In genomic region chr1:228259951-228260350, GRCh38 we compare ENCODE assay signal across 24 cellular contexts. TPM values are rescaled to one million over a fixed set of nuclear protein-coding genes. Genes with fewer than 3 reads are reported as not detected.
DNase-seq lines count a peak whose midpoint lies in the region; ATAC-seq and TF ChIP-seq lines count a peak whose summit lies in the region.
"Had no signal": no experiment of that assay in that cellular context is flagged by ENCODE, and none has a peak within 500 bp of the region (broad histone marks: within the 10 kb centered on the region; RNA-seq: fewer than 3 reads in every experiment).

No MANE protein-coding gene starts in this region.

- no peaks in the 10 kb centered on the region for H3K4me1 ChIP-seq in H9 (ENCODE audit: insufficient read depth, low read length)
- no peaks in the 10 kb centered on the region for H3K4me1 ChIP-seq in foreskin keratinocyte
- H3K4me1 ChIP-seq in MM.1S (ENCODE audit: low read length) = no peaks in the 10 kb centered on the region
- H3K4me1 ChIP-seq: transverse colon had no signal

- peaks cover 13 to 16% of the 10 kb centered on the region in 2 experiments; a peak in 4 of 5 replicates for H3K9me3 Mint-ChIP-seq in H9
- H3K9me3 Mint-ChIP-seq: stimulated activated naive CD8-positive, alpha-beta T cell treated with anti-CD3 and anti-CD28 coated beads, Interleukin-15, Interleukin-2, amounts not matched to agents 100 ng/mL and 50 ng/mL, for 24 hours had no signal

- no peak overlapping the region for H3K14ac ChIP-seq in H9 (ENCODE audit: insufficient read depth, low read length)

- H3K79me1 ChIP-seq in H9 (ENCODE audit: insufficient read depth, low read depth, low read length, poor library complexity, severe bottlenecking) = no peaks in the 10 kb centered on the region

- ATAC-seq in foreskin keratinocyte (no peak), HG03520 (IDR thresholded peaks at IDR 0.05; ENCODE audit: unreplicated experiment) (no peak)
- ATAC-seq: naive thymus-derived CD8-positive, alpha-beta T cell had no signal

- H2AFZ ChIP-seq in H9 (ENCODE audit: low read length) = no peak overlapping the region
- no peak overlapping the region for H2AFZ ChIP-seq in MM.1S (ENCODE audit: low read length)

- H2AK5ac ChIP-seq in H9 (ENCODE audit: insufficient read length, low read length) = no peak overlapping the region

- H3T11ph ChIP-seq in H9 (ENCODE audit: low read length) = no peak overlapping the region

- H3K4ac ChIP-seq in H9 (ENCODE audit: low read depth, low read length) = no peak overlapping the region

- H4K20me1 ChIP-seq in H9 (ENCODE audit: control insufficient read depth, insufficient read depth, insufficient read length) (no peaks in the 10 kb centered on the region), MM.1S (ENCODE audit: insufficient read depth, low read length) (no peaks in the 10 kb centered on the region)

- no peaks in the 10 kb centered on the region for H3K36me3 ChIP-seq in MM.1S (replicated peaks; ENCODE audit: insufficient read depth, low read length)
- H3K36me3 ChIP-seq: transverse colon had no signal

- TF ChIP-seq CTCF in AG09309 (IDR thresholded peaks at IDR 0.05; ENCODE audit: control insufficient read depth, insufficient read depth, low read depth, low read length, missing control alignments) (peak; percentile 29), H9 (conservative IDR thresholded peaks at IDR 0.05) (peak; percentile 63), foreskin keratinocyte (conservative IDR thresholded peaks at IDR 0.05) (peak; percentile 36), MM.1S (IDR thresholded peaks at IDR 0.05; ENCODE audit: low read length) (no peak)

- H3K23me2 ChIP-seq in H9 (ENCODE audit: insufficient read length, low read depth, low read length, poor library complexity, severe bottlenecking) = no peaks in the 10 kb centered on the region

- no CpG with 5 or more reads among the region's 3 CpGs for WGBS in H9 (ENCODE audit: extremely low coverage, insufficient read length, low lambda C conversion rate)

- no peak overlapping the region for H4K5ac ChIP-seq in H9 (ENCODE audit: insufficient read length, low read depth, low read length)

- H3K9me3 ChIP-seq in H9 (ENCODE audit: control insufficient read depth, low read depth, low read length) (no peaks in the 10 kb centered on the region), MM.1S (replicated peaks; ENCODE audit: insufficient read depth, low read length) (no peaks in the 10 kb centered on the region)

- no peak overlapping the region for H4K8ac ChIP-seq in H9 (replicated peaks; ENCODE audit: insufficient read length, low read depth, low read length)

- no peak for DNase-seq in AG09309 (ENCODE audit: low read depth)
- peak; percentile 48 for DNase-seq in H9
- DNase-seq in RPMI8226 = peak; percentile 48
- no peak for DNase-seq in foreskin keratinocyte
- DNase-seq in middle frontal gyrus (ENCODE audit: extremely low spot score, low spot score) = no peak
- DNase-seq in NOMO-1 treated with dmso at 0.1 percent for 144 hours (lab: John Stamatoyannopoulos, UW; ENCODE audit: unreplicated experiment) = no peak
- DNase-seq in MM.1S = no peak
- DNase-seq: activated CD4-positive, alpha-beta memory T cell treated with anti-CD3 and anti-CD28 coated beads for 36 hours; activated naive CD4-positive, alpha-beta T cell treated with anti-CD3 and anti-CD28 coated beads for 36 hours; anterior cingulate cortex; cerebellar nuclear complex; effector memory CD4-positive, alpha-beta T cell; kidney; mesenchymal stem cell; naive thymus-derived CD8-positive, alpha-beta T cell; NCI-H1092; NCI-H2081 treated with DMSO at 0.1 percent for 48 hours; NCI-H510A; posterior cingulate gyrus; SIG-M5; transverse colon had no signal

- H3K4me1 Mint-ChIP-seq in H9 = peaks cover 0 to 6% of the 10 kb centered on the region in 2 experiments; a peak in 1 of 4 replicates

- H3K27me3 Mint-ChIP-seq in H9 (ENCODE audit: low read depth) = no peaks in the 10 kb centered on the region
- H3K27me3 Mint-ChIP-seq: activated CD4-positive, alpha-beta memory T cell treated with anti-CD3 and anti-CD28 coated beads for 36 hours; naive thymus-derived CD8-positive, alpha-beta T cell; stimulated activated naive CD8-positive, alpha-beta T cell treated with anti-CD3 and anti-CD28 coated beads, Interleukin-15, Interleukin-2, amounts not matched to agents 100 ng/mL and 50 ng/mL, for 24 hours had no signal

- H3K4me2 ChIP-seq in H9 (ENCODE audit: insufficient read depth, insufficient read length, low read length) = no peak overlapping the region
- H3K4me2 ChIP-seq in MM.1S (ENCODE audit: low read depth, low read length) = no peak overlapping the region

- H3K9me2 ChIP-seq in MM.1S (replicated peaks; ENCODE audit: insufficient read depth, low read length) = no peaks in the 10 kb centered on the region

- H3F3A ChIP-seq in MM.1S (ENCODE audit: insufficient read depth, low read length) = no peaks in the 10 kb centered on the region

- no peak overlapping the region for H3K27ac ChIP-seq in H9 (ENCODE audit: insufficient read length, low read depth, low read length)
- H3K27ac ChIP-seq in foreskin keratinocyte = no peak overlapping the region
- no peak overlapping the region for H3K27ac ChIP-seq in MM.1S (ENCODE audit: low read length)
- H3K27ac ChIP-seq: transverse colon had no signal

- no peak overlapping the region for H2BK120ac ChIP-seq in H9 (ENCODE audit: low read depth, low read length, poor library complexity, severe bottlenecking)

- H4K91ac ChIP-seq in H9 (ENCODE audit: insufficient read length, low read depth, low read length) = no peak overlapping the region

- H2BK15ac ChIP-seq in H9 (ENCODE audit: low read depth, low read length) = no peak overlapping the region

- no peak overlapping the region for H3K56ac ChIP-seq in H9 (ENCODE audit: insufficient read length, low read depth, low read length)

- no peak overlapping the region for H2BK12ac ChIP-seq in H9 (ENCODE audit: insufficient read length, low read depth, low read length)

- H3K4me3 ChIP-seq in AG09309 (ENCODE audit: control insufficient read depth, low read depth, low read length) (no peak overlapping the region), MM.1S (ENCODE audit: low read length) (no peak overlapping the region)
- H3K4me3 ChIP-seq: transverse colon had no signal

- no peak overlapping the region; a peak in 1 of 7 replicates for H3K27ac Mint-ChIP-seq in H9
- H3K27ac Mint-ChIP-seq: activated CD4-positive, alpha-beta memory T cell treated with anti-CD3 and anti-CD28 coated beads for 36 hours; activated naive CD4-positive, alpha-beta T cell treated with anti-CD3 and anti-CD28 coated beads for 36 hours; naive thymus-derived CD8-positive, alpha-beta T cell; stimulated activated naive CD8-positive, alpha-beta T cell treated with anti-CD3 and anti-CD28 coated beads, Interleukin-15, Interleukin-2, amounts not matched to agents 100 ng/mL and 50 ng/mL, for 24 hours; T-helper 1 cell treated with Interleukin-12 subunit alpha and Interleukin-12 subunit beta and Interleukin-4 antibody, amounts not matched to agents 30 μg/mL and 1 μg/mL, for 36 hours had no signal

- no peak overlapping the region for H3K23ac ChIP-seq in H9 (ENCODE audit: insufficient read length, low read depth, low read length)

- H2BK20ac ChIP-seq in H9 (ENCODE audit: low read depth, low read length, poor library complexity, severe bottlenecking) = no peak overlapping the region

- H3K79me2 ChIP-seq in H9 (ENCODE audit: insufficient read depth, low read length) (no peaks in the 10 kb centered on the region), MM.1S (ENCODE audit: low read length) (no peaks in the 10 kb centered on the region)

- H3K36me3 Mint-ChIP-seq in H9 (ENCODE audit: insufficient read depth in 1 of 3, low read depth in 3 of 3) = peaks cover 31 to 37% (median 33%) of the 10 kb centered on the region in 3 experiments

- H3K27me3 ChIP-seq in H9 (ENCODE audit: insufficient read depth, low read length) (no peaks in the 10 kb centered on the region), foreskin keratinocyte (no peaks in the 10 kb centered on the region), MM.1S (replicated peaks; ENCODE audit: insufficient read depth, low read length) (no peaks in the 10 kb centered on the region)
- H3K27me3 ChIP-seq: transverse colon had no signal

- no peak overlapping the region for H2BK5ac ChIP-seq in H9 (ENCODE audit: insufficient read length, low read length)

- no peak overlapping the region for H3K4me3 Mint-ChIP-seq in H9
- H3K4me3 Mint-ChIP-seq: activated CD4-positive, alpha-beta memory T cell treated with anti-CD3 and anti-CD28 coated beads for 36 hours; activated naive CD4-positive, alpha-beta T cell treated with anti-CD3 and anti-CD28 coated beads for 36 hours; naive thymus-derived CD8-positive, alpha-beta T cell; stimulated activated naive CD8-positive, alpha-beta T cell treated with anti-CD3 and anti-CD28 coated beads, Interleukin-15, Interleukin-2, amounts not matched to agents 100 ng/mL and 50 ng/mL, for 24 hours; T-helper 1 cell treated with Interleukin-12 subunit alpha and Interleukin-12 subunit beta and Interleukin-4 antibody, amounts not matched to agents 30 μg/mL and 1 μg/mL, for 36 hours had no signal

- H3K9ac ChIP-seq in H9 (ENCODE audit: extremely low read depth, insufficient read length, low read length) = no peak overlapping the region
- H3K9ac ChIP-seq in MM.1S (ENCODE audit: low read length) = no peak overlapping the region

- H3K18ac ChIP-seq in H9 (ENCODE audit: insufficient read length, low read depth, low read length) = no peak overlapping the region

RNA-seq across cellular contexts. Expression of gene OBSCN, which starts 52.1 kb away (rescaled TPM):
- total RNA-seq in H9 (2021) = 30.8 and 33.3 TPM in 2 replicates
- total RNA-seq in foreskin keratinocyte = 6.4 and 6.6 TPM in 2 replicates
- 3.6 TPM in 2 replicates for polyA plus RNA-seq in foreskin keratinocyte

Comparison
In these comparisons a context has a peak if more than half of its experiments do, and no peak if none do; other contexts are left out.
1. DNase-seq: peak in H9 (single experiment) and RPMI8226 (single experiment); none in AG09309 (single experiment), foreskin keratinocyte (0 of 2), middle frontal gyrus (single experiment), NOMO-1 treated with dmso at 0.1 percent for 144 hours (single experiment) and MM.1S (single experiment).